ENCODE assay signal across 1 cellular context in genomic region chr20:13736792-13737191, GRCh38.
TF ChIP-seq lines count a peak whose summit lies in the region.

No MANE protein-coding gene starts in this region.

TF ChIP-seq in SK-N-SH treated with all-trans-retinoic acid at 6 μM for 48 hours, 23 proteins besides CTCF, POLR2A, EP300 and RAD21 (continued from another document):
- no peak for TF ChIP-seq ZNF565 (CRISPR knock-in tag; conservative IDR thresholded peaks at IDR 0.05; ENCODE audit: low read depth)
- TF ChIP-seq SNAI2 (CRISPR knock-in tag; IDR thresholded peaks at IDR 0.05), result no peak
- no peak for TF ChIP-seq PPARA (CRISPR knock-in tag; IDR thresholded peaks at IDR 0.05; ENCODE audit: borderline replicate concordance)
- no peak for TF ChIP-seq GLIS3 (CRISPR knock-in tag; IDR thresholded peaks at IDR 0.05)
- no peak for TF ChIP-seq TSHZ2 (CRISPR knock-in tag; IDR thresholded peaks at IDR 0.05)
- TF ChIP-seq ZNF70 (CRISPR knock-in tag; IDR thresholded peaks at IDR 0.05), result no peak
- TF ChIP-seq TOX (CRISPR knock-in tag; IDR thresholded peaks at IDR 0.05; ENCODE audit: borderline replicate concordance), result no peak
- no peak for TF ChIP-seq CSDC2 (CRISPR knock-in tag; IDR thresholded peaks at IDR 0.05)
- TF ChIP-seq ARNTL (CRISPR knock-in tag; IDR thresholded peaks at IDR 0.05; ENCODE audit: borderline replicate concordance, low read depth), result no peak
- no peak for TF ChIP-seq POU6F1 (CRISPR knock-in tag; IDR thresholded peaks at IDR 0.05; ENCODE audit: borderline replicate concordance, low read depth)
- TF ChIP-seq TCF4 (CRISPR knock-in tag; IDR thresholded peaks at IDR 0.05; ENCODE audit: borderline replicate concordance), result no peak
- no peak for TF ChIP-seq RARB (CRISPR knock-in tag; IDR thresholded peaks at IDR 0.05)
- TF ChIP-seq OSR1 (CRISPR knock-in tag; IDR thresholded peaks at IDR 0.05), result no peak
